22 cellular contexts compared by ENCODE assay signal in genomic region chr2:118850171-118850900, GRCh38. TPM values are rescaled to one million over a fixed set of nuclear protein-coding genes. Genes with fewer than 3 reads are reported as not detected.
DNase-seq lines count a peak whose midpoint lies in the region; ATAC-seq lines count a peak whose summit lies in the region.
"Had no signal": no experiment of that assay in that cellular context is flagged by ENCODE, and none has a peak within 500 bp of the region (broad histone marks: within the 10 kb centered on the region; RNA-seq: fewer than 3 reads in every experiment).

No MANE protein-coding gene starts in this region.

- no peaks in the 10 kb centered on the region for H3K9me3 Mint-ChIP-seq in activated naive CD4-positive, alpha-beta T cell treated with anti-CD3 and anti-CD28 coated beads for 36 hours
- peaks cover 0 to 5% of the 10 kb centered on the region in 2 donors for H3K9me3 Mint-ChIP-seq in stimulated activated naive B cell treated with anti-CD40 and anti-IgM and Interleukin-4, amounts not matched to agents 10 μg/mL and 1 μg/mL and 100 μg/mL, for 72 hours

- peaks cover 79% of the 10 kb centered on the region for H3K27me3 Mint-ChIP-seq in activated naive CD4-positive, alpha-beta T cell treated with anti-CD3 and anti-CD28 coated beads for 36 hours (ENCODE audit: low read depth)
- peaks cover 64 to 93% of the 10 kb centered on the region in 2 donors for H3K27me3 Mint-ChIP-seq in stimulated activated naive B cell treated with anti-CD40 and anti-IgM and Interleukin-4, amounts not matched to agents 10 μg/mL and 1 μg/mL and 100 μg/mL, for 72 hours

- no peak for ATAC-seq in stimulated activated naive B cell treated with anti-CD40 and anti-IgM and Interleukin-4, amounts not matched to agents 10 μg/mL and 1 μg/mL and 100 μg/mL, for 72 hours (replicated peaks)
- no peak for ATAC-seq in GM21825 (IDR thresholded peaks at IDR 0.05; ENCODE audit: unreplicated experiment)
- ATAC-seq: naive thymus-derived CD8-positive, alpha-beta T cell had no signal

- CTCF ChIA-PET in activated naive CD4-positive, alpha-beta T cell treated with anti-CD3 and anti-CD28 coated beads for 36 hours (lab: Charles Lee) = interaction anchor here (0.8 kb wide), 1 partner anchor 818 kb away, joined by 3 read pairs; no protein-coding TSS in a partner anchor

- peaks cover 43% of the 10 kb centered on the region for H3K4me1 Mint-ChIP-seq in activated naive CD4-positive, alpha-beta T cell treated with anti-CD3 and anti-CD28 coated beads for 36 hours (ENCODE audit: low read depth)
- peaks cover 16 to 38% of the 10 kb centered on the region in 2 donors for H3K4me1 Mint-ChIP-seq in stimulated activated naive B cell treated with anti-CD40 and anti-IgM and Interleukin-4, amounts not matched to agents 10 μg/mL and 1 μg/mL and 100 μg/mL, for 72 hours

- H3K27ac Mint-ChIP-seq in activated naive CD4-positive, alpha-beta T cell treated with anti-CD3 and anti-CD28 coated beads for 36 hours = peak overlapping the region; percentile 60
- peak overlapping the region; percentile 80 for H3K27ac Mint-ChIP-seq in stimulated activated naive B cell treated with anti-CD40 and anti-IgM and Interleukin-4, amounts not matched to agents 10 μg/mL and 1 μg/mL and 100 μg/mL, for 72 hours
- H3K27ac Mint-ChIP-seq: CD4-positive, CD25-positive, alpha-beta regulatory T cell had no signal

- no peak overlapping the region for H3K4me3 Mint-ChIP-seq in activated naive CD4-positive, alpha-beta T cell treated with anti-CD3 and anti-CD28 coated beads for 36 hours
- H3K4me3 Mint-ChIP-seq in stimulated activated naive B cell treated with anti-CD40 and anti-IgM and Interleukin-4, amounts not matched to agents 10 μg/mL and 1 μg/mL and 100 μg/mL, for 72 hours = peak overlapping the region in 1 of 2 donors; percentile 11
- H3K4me3 Mint-ChIP-seq: naive thymus-derived CD8-positive, alpha-beta T cell had no signal

- no peaks in the 10 kb centered on the region for H3K36me3 Mint-ChIP-seq in activated naive CD4-positive, alpha-beta T cell treated with anti-CD3 and anti-CD28 coated beads for 36 hours (ENCODE audit: low read depth)
- H3K36me3 Mint-ChIP-seq in stimulated activated naive B cell treated with anti-CD40 and anti-IgM and Interleukin-4, amounts not matched to agents 10 μg/mL and 1 μg/mL and 100 μg/mL, for 72 hours = peaks cover 5 to 12% of the 10 kb centered on the region in 2 donors

- no peak for DNase-seq in activated naive CD4-positive, alpha-beta T cell treated with anti-CD3 and anti-CD28 coated beads for 36 hours
- DNase-seq in activated naive CD4-positive, alpha-beta T cell treated with Interleukin-2 at 50 U/mL for 16 hours = no peak
- DNase-seq in NCI-H526 treated with DMSO at 0.1 percent for 48 hours (lab: John Stamatoyannopoulos, UW) = peak; percentile 18
- peak; percentile 31 for DNase-seq in left kidney (ENCODE audit: low read depth, low spot score)
- no peak for DNase-seq in stimulated activated naive B cell treated with anti-CD40 and anti-IgM and Interleukin-4, amounts not matched to agents 10 μg/mL and 1 μg/mL and 100 μg/mL, for 72 hours
- DNase-seq in DMS79 treated with DMSO at 0.1 percent for 48 hours (lab: John Stamatoyannopoulos, UW) = no peak
- DNase-seq in NK-92 (lab: John Stamatoyannopoulos, UW; ENCODE audit: unreplicated experiment) = no peak
- DNase-seq: activated CD4-positive, alpha-beta T cell treated with anti-CD3 and anti-CD28 coated beads for 4 hours; CD4-positive, CD25-positive, alpha-beta regulatory T cell; dermis blood vessel endothelial cell; DMS153; foreskin melanocyte; KG1; kidney; mesenchymal stem cell; naive thymus-derived CD8-positive, alpha-beta T cell; NCI-H1048; NCI-H2029 treated with DMSO at 0.1 percent for 48 hours; NCI-H446 treated with DMSO at 0.1 percent for 48 hours; substantia nigra had no signal

- intact Hi-C loops in activated naive CD4-positive, alpha-beta T cell treated with anti-CD3 and anti-CD28 coated beads for 36 hours (cut with micrococcal nuclease) = no loop called here

RNA-seq across cellular contexts. Expression of gene EN1, which starts 2.9 kb away (rescaled TPM):
- not detected for total RNA-seq in activated naive CD4-positive, alpha-beta T cell treated with anti-CD3 and anti-CD28 coated beads for 36 hours
- total RNA-seq: CD4-positive, CD25-positive, alpha-beta regulatory T cell; dermis blood vessel endothelial cell; epithelial cell of proximal tubule; naive thymus-derived CD8-positive, alpha-beta T cell had no signal

Comparison
In these comparisons a context has a peak if more than half of its experiments do, and no peak if none do; other contexts are left out.
1. DNase-seq: peak in NCI-H526 treated with DMSO at 0.1 percent for 48 hours (single experiment) and left kidney (single experiment); none in activated naive CD4-positive, alpha-beta T cell treated with anti-CD3 and anti-CD28 coated beads for 36 hours (single experiment), activated naive CD4-positive, alpha-beta T cell treated with Interleukin-2 at 50 U/mL for 16 hours (single experiment), stimulated activated naive B cell treated with anti-CD40 and anti-IgM and Interleukin-4, amounts not matched to agents 10 μg/mL and 1 μg/mL and 100 μg/mL, for 72 hours (single experiment), DMS79 treated with DMSO at 0.1 percent for 48 hours (single experiment) and NK-92 (single experiment).